Comparison of ENCODE assay signal across 1 cellular context in genomic region chr4:176545886-176546285, GRCh38.
TF ChIP-seq lines count a peak whose summit lies in the region.

No MANE protein-coding gene starts in this region.

TF ChIP-seq in IMR-90, 13 proteins besides CTCF, POLR2A, EP300 and RAD21:
- TF ChIP-seq MAZ (IDR thresholded peaks at IDR 0.05; ENCODE audit: borderline replicate concordance, low read depth, low read length) (no peak), NFE2L2 (IDR thresholded peaks at IDR 0.05; ENCODE audit: low read depth, low read length) (no peak), SMC3 (IDR thresholded peaks at IDR 0.05; ENCODE audit: low read depth, low read length) (no peak), ELK1 (IDR thresholded peaks at IDR 0.05; ENCODE audit: borderline replicate concordance, low read depth, low read length) (no peak)
